2 cellular contexts compared by ENCODE assay signal in the genomic region with DNA sequence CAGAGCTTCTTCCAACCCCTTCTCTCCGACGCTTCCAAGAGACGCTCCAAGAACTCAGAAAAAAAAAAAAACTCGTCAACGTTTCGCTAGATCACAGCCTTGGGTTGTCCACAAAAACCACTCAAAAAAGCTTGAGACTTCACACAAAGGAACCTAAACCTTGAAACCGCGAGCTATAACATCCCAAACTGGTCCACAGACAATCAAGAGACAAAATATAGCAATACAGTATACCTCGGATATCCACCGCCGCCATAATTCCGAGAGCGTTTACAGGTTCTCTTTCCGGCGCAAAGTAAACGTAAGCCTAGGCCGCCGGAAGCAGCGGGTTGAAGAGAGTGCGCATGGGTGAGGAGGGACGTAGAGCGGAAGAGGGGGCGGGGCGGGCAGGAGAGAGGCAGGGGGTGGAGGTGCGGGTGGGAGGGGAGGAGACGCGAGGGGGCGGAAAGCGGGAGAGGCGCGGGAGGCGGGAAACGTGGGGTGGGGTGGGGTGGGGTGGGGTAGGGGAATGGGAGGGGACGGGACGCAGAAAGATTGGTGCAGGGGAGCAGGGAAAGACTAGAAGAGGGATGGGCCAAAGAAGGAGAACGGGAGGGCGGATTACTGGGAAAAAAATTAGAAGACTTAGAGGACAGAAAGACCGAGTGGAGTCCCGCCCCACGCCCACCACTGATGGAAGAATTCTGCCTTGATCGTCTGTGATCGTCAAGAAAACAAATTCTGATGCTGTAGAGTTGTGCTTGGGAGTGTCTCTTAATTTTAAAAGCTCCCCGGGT.
TF ChIP-seq lines count a peak whose summit lies in the region.

Gene MED6, minus strand, starts transcription at position 274 of the 776 bp plus-strand sequence. Its CDS starts 18 bp downstream, at position 256.

TF ChIP-seq in IMR-90, 13 proteins besides CTCF, POLR2A, EP300 and RAD21:
- TF ChIP-seq, protein P1, sequence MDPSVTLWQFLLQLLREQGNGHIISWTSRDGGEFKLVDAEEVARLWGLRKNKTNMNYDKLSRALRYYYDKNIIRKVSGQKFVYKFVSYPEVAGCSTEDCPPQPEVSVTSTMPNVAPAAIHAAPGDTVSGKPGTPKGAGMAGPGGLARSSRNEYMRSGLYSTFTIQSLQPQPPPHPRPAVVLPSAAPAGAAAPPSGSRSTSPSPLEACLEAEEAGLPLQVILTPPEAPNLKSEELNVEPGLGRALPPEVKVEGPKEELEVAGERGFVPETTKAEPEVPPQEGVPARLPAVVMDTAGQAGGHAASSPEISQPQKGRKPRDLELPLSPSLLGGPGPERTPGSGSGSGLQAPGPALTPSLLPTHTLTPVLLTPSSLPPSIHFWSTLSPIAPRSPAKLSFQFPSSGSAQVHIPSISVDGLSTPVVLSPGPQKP (IDR thresholded peaks at IDR 0.05; ENCODE audit: borderline replicate concordance, low read depth, low read length) = no peak
- TF ChIP-seq CHD1 (IDR thresholded peaks at IDR 0.05; ENCODE audit: low read depth, low read length) = no peak
- TF ChIP-seq MAZ (IDR thresholded peaks at IDR 0.05; ENCODE audit: borderline replicate concordance, low read depth, low read length) = peak; percentile 73; the same call in 1 of the 2 replicates
- no peak for TF ChIP-seq RCOR1 (IDR thresholded peaks at IDR 0.05; ENCODE audit: insufficient replicate concordance, low read length)
- TF ChIP-seq SMC3 (IDR thresholded peaks at IDR 0.05; ENCODE audit: low read depth, low read length) = no peak
- no peak for TF ChIP-seq BHLHE40 (IDR thresholded peaks at IDR 0.05; ENCODE audit: low read depth, low read length)
TF ChIP-seq in IMR-90: peak in this region for 1.

TF ChIP-seq in endothelial cell of umbilical vein, 7 proteins besides CTCF, POLR2A, EP300 and RAD21:
- TF ChIP-seq GATA2 (IDR thresholded peaks at IDR 0.05; ENCODE audit: insufficient read depth, insufficient read length, low read depth, low read length) (no peak), MYC (IDR thresholded peaks at IDR 0.05; ENCODE audit: low read depth, low read length) (no peak), EZH2 (IDR thresholded peaks at IDR 0.05; ENCODE audit: borderline replicate concordance, low read depth, low read length, severe bottlenecking) (no peak), JUN (IDR thresholded peaks at IDR 0.05; ENCODE audit: borderline replicate concordance, insufficient read depth, insufficient read length, low read depth) (no peak), POLR2AphosphoS5 (IDR thresholded peaks at IDR 0.05; ENCODE audit: insufficient read depth, low read depth, low read length) (no peak), FOS (IDR thresholded peaks at IDR 0.05; ENCODE audit: borderline replicate concordance, insufficient read depth, low read length) (no peak)
- TF ChIP-seq, protein P2, sequence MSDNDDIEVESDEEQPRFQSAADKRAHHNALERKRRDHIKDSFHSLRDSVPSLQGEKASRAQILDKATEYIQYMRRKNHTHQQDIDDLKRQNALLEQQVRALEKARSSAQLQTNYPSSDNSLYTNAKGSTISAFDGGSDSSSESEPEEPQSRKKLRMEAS (IDR thresholded peaks at IDR 0.05; ENCODE audit: insufficient read depth, insufficient read length) = no peak
